In genomic region chr16:14284930-14285541, GRCh38 we compare ENCODE assay signal across 8 cellular contexts.
DNase-seq lines count a peak whose midpoint lies in the region; ATAC-seq, FAIRE-seq and TF ChIP-seq lines count a peak whose summit lies in the region.

No MANE protein-coding gene starts in this region.

- H3K36me3 ChIP-seq in Caco-2 (ENCODE audit: control insufficient read depth, insufficient read depth, low read length) (no peaks in the 10 kb centered on the region), keratinocyte (ENCODE audit: control insufficient read depth in 2 of 2, extremely low read depth in 1 of 2, insufficient read depth in 2 of 2, low read length in 2 of 2) (no peaks in the 10 kb centered on the region)

- no peak for FAIRE-seq in keratinocyte (lab: Jason Lieb, UNC)

- ATAC-seq in GM19023 (IDR thresholded peaks at IDR 0.05; ENCODE audit: unreplicated experiment) = peak; percentile 36
- peak; percentile 33 for ATAC-seq in HG03103 (IDR thresholded peaks at IDR 0.05; ENCODE audit: low read depth, unreplicated experiment)
- ATAC-seq in stimulated activated naive CD8-positive, alpha-beta T cell treated with anti-CD3 and anti-CD28 coated beads, Interleukin-15, amount 100 ng/mL, for 72 hours = peak; percentile 75

- peak in 1 of 2 experiments; percentile 35 for TF ChIP-seq CTCF in Caco-2 (IDR thresholded peaks at IDR 0.05; ENCODE audit: insufficient read depth in 1 of 2, low read depth in 1 of 2, low read length in 1 of 2, severe bottlenecking in 1 of 2, unreplicated experiment in 1 of 2)
- peak; percentile 56 to 59 for TF ChIP-seq CTCF in brain (conservative IDR thresholded peaks at IDR 0.05)
- TF ChIP-seq CTCF in keratinocyte (optimal IDR thresholded peaks at IDR 0.05 in 1 of 3, IDR thresholded peaks at IDR 0.05 in 1 of 3, conservative IDR thresholded peaks at IDR 0.05 in 1 of 3; ENCODE audit: extremely low read depth in 1 of 3, insufficient read depth in 2 of 3, low read length in 3 of 3) = peak; percentile 22 to 37 (median 27)

- H3K4me3 ChIP-seq in Caco-2 (ENCODE audit: low read depth, low read length) (peak overlapping the region; percentile 88), keratinocyte (ENCODE audit: control insufficient read depth in 2 of 3, extremely low read depth in 1 of 3, insufficient read depth in 2 of 3, low read depth in 1 of 3, low read length in 3 of 3) (peak overlapping the region; percentile 65 to 81 (median 80))

- H3K79me2 ChIP-seq in keratinocyte (ENCODE audit: control insufficient read depth, insufficient read depth, low read length) = no peaks in the 10 kb centered on the region

- H3K9me3 Mint-ChIP-seq in Caco-2 (ENCODE audit: unreplicated experiment) = peaks cover 11% of the 10 kb centered on the region
- H3K9me3 Mint-ChIP-seq in brain = peaks cover 3 to 10% (median 7%) of the 10 kb centered on the region in 5 experiments
- peaks cover 5 to 12% of the 10 kb centered on the region in 2 donors for H3K9me3 Mint-ChIP-seq in stimulated activated naive CD8-positive, alpha-beta T cell treated with anti-CD3 and anti-CD28 coated beads, Interleukin-15, amount 100 ng/mL, for 72 hours

- H3K4me1 ChIP-seq in Caco-2 (peaks cover 7% of the 10 kb centered on the region), keratinocyte (ENCODE audit: control insufficient read depth, extremely low read depth, insufficient read depth, low read length) (peaks cover 6% of the 10 kb centered on the region)

- H3K4me3 Mint-ChIP-seq in Caco-2 (ENCODE audit: unreplicated experiment) (peak overlapping the region; percentile 81), brain (peak overlapping the region; percentile 90 to 99 (median 95))
- peak overlapping the region; percentile 89 to 91 for H3K4me3 Mint-ChIP-seq in stimulated activated naive CD8-positive, alpha-beta T cell treated with anti-CD3 and anti-CD28 coated beads, Interleukin-15, amount 100 ng/mL, for 72 hours

- peak overlapping the region; percentile 88 for H2AFZ ChIP-seq in keratinocyte (ENCODE audit: control insufficient read depth, low read length)

- H3K27me3 Mint-ChIP-seq in Caco-2 (ENCODE audit: insufficient read depth, unreplicated experiment) (no peaks in the 10 kb centered on the region), brain (peaks cover 13% of the 10 kb centered on the region)
- H3K27me3 Mint-ChIP-seq in stimulated activated naive CD8-positive, alpha-beta T cell treated with anti-CD3 and anti-CD28 coated beads, Interleukin-15, amount 100 ng/mL, for 72 hours = no peaks in the 10 kb centered on the region

- peak overlapping the region; percentile 74 for H3K9ac ChIP-seq in keratinocyte (ENCODE audit: control insufficient read depth, extremely low read depth, insufficient read depth, low read length)

- CTCF ChIA-PET in Caco-2 (lab: Charles Lee) = interaction anchor here (0.9 to 2.4 kb wide), 6 partner anchors 10 to 365 kb away, joined by 3 to 17 read pairs (median 3); partner anchors contain the start of gene ERCC4

- H3K27me3 ChIP-seq in Caco-2 (replicated peaks; ENCODE audit: control insufficient read depth, insufficient read depth, low read length) = no peaks in the 10 kb centered on the region
- H3K27me3 ChIP-seq in keratinocyte (ENCODE audit: control insufficient read depth, extremely low read depth, insufficient read depth, low read length) = no peaks in the 10 kb centered on the region

- peaks cover 8% of the 10 kb centered on the region; the same call in 1 of the 2 replicates for H3K9me3 ChIP-seq in Caco-2
- peaks cover 8% of the 10 kb centered on the region for H3K9me3 ChIP-seq in keratinocyte (ENCODE audit: control insufficient read depth, low read depth, low read length)

- intact Hi-C loops in Caco-2 (cut with micrococcal nuclease; ENCODE audit: unreplicated experiment) = loop anchor here (1.0 kb wide), 1 partner anchor 36 kb away; no protein-coding TSS in a partner anchor

- no peaks in the 10 kb centered on the region for H3K9me1 ChIP-seq in keratinocyte (ENCODE audit: control insufficient read depth, extremely low read depth, insufficient read depth, low read length)

- no peaks in the 10 kb centered on the region for H4K20me1 ChIP-seq in keratinocyte (ENCODE audit: control insufficient read depth, extremely low read depth, insufficient read depth, low read length)

- peaks cover 7% of the 10 kb centered on the region for H3K4me1 Mint-ChIP-seq in Caco-2 (ENCODE audit: low read depth, unreplicated experiment)
- peaks cover 31% of the 10 kb centered on the region for H3K4me1 Mint-ChIP-seq in brain
- peaks cover 14% of the 10 kb centered on the region for H3K4me1 Mint-ChIP-seq in stimulated activated naive CD8-positive, alpha-beta T cell treated with anti-CD3 and anti-CD28 coated beads, Interleukin-15, amount 100 ng/mL, for 72 hours

- BruUV-seq in Caco-2 (replicated peaks; lab: Mats Ljungman, UMichigan) = no TSS peak

- H3K36me3 Mint-ChIP-seq in Caco-2 (ENCODE audit: insufficient read depth, unreplicated experiment) (peaks cover 15% of the 10 kb centered on the region), brain (no peaks in the 10 kb centered on the region)

- H3K27ac ChIP-seq in keratinocyte (ENCODE audit: control insufficient read depth, insufficient read depth, low read length) = peak overlapping the region; percentile 56

- POLR2A ChIA-PET in Caco-2 (lab: Charles Lee) = no interaction called here

- peak overlapping the region; percentile 93 for H3K4me2 ChIP-seq in keratinocyte (ENCODE audit: control insufficient read depth, extremely low read depth, insufficient read depth, low read depth, low read length)

- peak in 1 of 2 experiments; percentile 66 for DNase-seq in Caco-2
- peak; percentile 63 for DNase-seq in NCI-H446 treated with DMSO at 0.1 percent for 48 hours (lab: John Stamatoyannopoulos, UW)
- no peak for DNase-seq in keratinocyte (ENCODE audit: low read depth, low spot score)
- peak in 1 of 2 donors; percentile 74 for DNase-seq in stimulated activated naive CD8-positive, alpha-beta T cell treated with anti-CD3 and anti-CD28 coated beads, Interleukin-15, amount 100 ng/mL, for 72 hours
- DNase-seq in occipital lobe (lab: John Stamatoyannopoulos, UW) = no peak

- dilution Hi-C loops in keratinocyte (cut with MboI; ENCODE audit: extremely low pct_ligation_motif_present, low sequenced_read_pairs) = no loop called here

- H3K27ac Mint-ChIP-seq in Caco-2 (ENCODE audit: unreplicated experiment) (peak overlapping the region; percentile 69), brain (peak overlapping the region; percentile 80 to 92 (median 88))
- H3K27ac Mint-ChIP-seq in stimulated activated naive CD8-positive, alpha-beta T cell treated with anti-CD3 and anti-CD28 coated beads, Interleukin-15, amount 100 ng/mL, for 72 hours = peak overlapping the region in 1 of 2 donors; percentile 99
